ENCODE assay signal across 31 cellular contexts in the genomic region with DNA sequence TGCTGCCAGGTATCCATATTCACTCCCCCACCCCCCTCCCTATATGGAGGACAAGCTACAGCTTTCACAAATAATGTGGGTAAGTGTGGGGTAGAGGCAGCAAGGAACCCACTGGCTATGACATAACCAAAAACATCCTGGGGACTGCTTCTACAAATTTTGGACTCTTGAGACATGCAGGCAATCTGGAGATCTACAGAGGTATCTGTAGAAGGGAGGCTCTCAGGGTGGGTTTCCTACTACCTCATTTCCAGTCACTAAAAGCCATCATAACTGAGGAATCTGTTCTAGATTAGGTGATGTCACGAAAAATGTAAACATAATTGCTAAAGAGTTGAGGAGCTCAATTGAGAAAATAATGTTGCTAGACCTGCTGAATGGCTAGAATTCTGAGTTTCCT.
"Had no signal": no experiment of that assay in that cellular context is flagged by ENCODE, and none has a peak within 500 bp of the region (broad histone marks: within the 10 kb centered on the region; RNA-seq: fewer than 3 reads in every experiment).

No MANE protein-coding gene starts in this region.

- ATAC-seq: activated CD4-positive, CD25-positive, alpha-beta regulatory T cell treated with anti-CD3 and anti-CD28 coated beads, Interleukin-2, amount 50 U/mL, for 24 hours; activated CD8-positive, alpha-beta T cell treated with anti-CD3 and anti-CD28 coated beads for 36 hours; activated T-cell treated with anti-CD3 and anti-CD28 coated beads, Interleukin-2, amount 50 U/mL, for 4 hours; activated T-helper 17 cell treated with anti-CD3 and anti-CD28 coated beads, Interleukin-2, amount 50 U/mL, for 72 hours; body of pancreas; esophagus mucosa; gastroesophageal sphincter; heart right ventricle; T-helper 17 cell had no signal

- H3K27ac Mint-ChIP-seq: activated B cell treated with CpG ODN at 0.5 μM for 24 hours; activated CD8-positive, alpha-beta T cell treated with anti-CD3 and anti-CD28 coated beads for 36 hours; activated naive CD8-positive, alpha-beta T cell; activated T-helper 17 cell treated with anti-CD3 and anti-CD28 coated beads, Interleukin-2, amount 50 U/mL, for 72 hours; T-helper 17 cell had no signal

- H3K4me1 Mint-ChIP-seq: activated B cell treated with CpG ODN at 0.5 μM for 24 hours had no signal

- H3K27me3 Mint-ChIP-seq: activated B cell treated with CpG ODN at 0.5 μM for 24 hours; activated CD8-positive, alpha-beta T cell treated with anti-CD3 and anti-CD28 coated beads for 36 hours; activated naive CD8-positive, alpha-beta T cell; activated T-helper 17 cell treated with anti-CD3 and anti-CD28 coated beads, Interleukin-2, amount 50 U/mL, for 72 hours; T-helper 17 cell had no signal

- H3K27me3 ChIP-seq: adrenal gland, body of pancreas, colonic mucosa, gastroesophageal sphincter, heart right ventricle had no signal

- H3K9me3 ChIP-seq: adrenal gland, body of pancreas, colonic mucosa had no signal

- DNase-seq: activated B cell treated with CpG ODN at 0.5 μM for 24 hours; activated CD4-positive, alpha-beta T cell treated with anti-CD3 and anti-CD28 coated beads for 48 hours; activated CD4-positive, alpha-beta T cell treated with anti-CD3 and anti-CD28 coated beads, Interleukin-2, amount 50 U/mL, for 1 hour; activated CD4-positive, alpha-beta T cell treated with anti-CD3 and anti-CD28 coated beads, Interleukin-2, amount 50 U/mL, for 48 hours; activated CD8-positive, alpha-beta memory T cell treated with anti-CD3 and anti-CD28 coated beads for 24 hours; activated CD8-positive, alpha-beta T cell treated with anti-CD3 and anti-CD28 coated beads for 36 hours; activated effector memory CD4-positive, alpha-beta T cell treated with Interleukin-2 at 50 U/mL for 16 hours; activated gamma-delta T cell treated with Interleukin-2 at 50 U/mL for 16 hours; activated naive CD4-positive, alpha-beta T cell treated with anti-CD3 and anti-CD28 coated beads, Interleukin-2, amount 50 U/mL, for 16 hours; activated naive CD4-positive, alpha-beta T cell treated with Interleukin-2 at 50 U/mL for 16 hours; activated T-cell treated with anti-CD3 and anti-CD28 coated beads, Interleukin-2, amount 50 U/mL, for 4 hours; adrenal gland; amygdala; aorta; body of pancreas; caudate nucleus; cerebellar nuclear complex; colonic mucosa; effector CD8-positive, alpha-beta T cell; foreskin melanocyte; heart right ventricle; T-helper 1 cell; T-helper 17 cell; T1000; WERI-Rb-1 had no signal

- H3K27ac ChIP-seq: adrenal gland, body of pancreas, colonic mucosa, gastroesophageal sphincter, heart right ventricle, WERI-Rb-1 had no signal

- H3K4me3 Mint-ChIP-seq: activated B cell treated with CpG ODN at 0.5 μM for 24 hours; activated CD8-positive, alpha-beta T cell treated with anti-CD3 and anti-CD28 coated beads for 36 hours; activated naive CD8-positive, alpha-beta T cell; activated T-cell treated with anti-CD3 and anti-CD28 coated beads, Interleukin-2, amount 50 U/mL, for 4 hours; activated T-helper 17 cell treated with anti-CD3 and anti-CD28 coated beads, Interleukin-2, amount 50 U/mL, for 72 hours; T-helper 17 cell; T-helper 2 cell treated with Interferon-gamma antibody and Interleukin-4, amounts not matched to agents 5 μg/mL and 100 μg/mL, for 36 hours had no signal

- H3K4me3 ChIP-seq: adrenal gland, body of pancreas, colonic mucosa, gastroesophageal sphincter, heart right ventricle had no signal

- H3K9me3 Mint-ChIP-seq: activated B cell treated with CpG ODN at 0.5 μM for 24 hours; activated T-helper 17 cell treated with anti-CD3 and anti-CD28 coated beads, Interleukin-2, amount 50 U/mL, for 72 hours had no signal

- H3K36me3 ChIP-seq: adrenal gland, colonic mucosa, WERI-Rb-1 had no signal

- H3K4me1 ChIP-seq: adrenal gland, body of pancreas, colonic mucosa had no signal
